Comparison of ENCODE assay signal across 9 cellular contexts in genomic region chr14:50045837-50046236, GRCh38.
DNase-seq lines count a peak whose midpoint lies in the region; ATAC-seq and TF ChIP-seq lines count a peak whose summit lies in the region.
"Had no signal": no experiment of that assay in that cellular context is flagged by ENCODE, and none has a peak within 500 bp of the region (broad histone marks: within the 10 kb centered on the region; RNA-seq: fewer than 3 reads in every experiment).

No MANE protein-coding gene starts in this region.

- H3K4me1 Mint-ChIP-seq in HFFc6 (ENCODE audit: low read depth) (peaks cover 37% of the 10 kb centered on the region), activated B cell treated with CpG ODN at 0.5 μM for 24 hours (peaks cover 65% of the 10 kb centered on the region)

- no peak for ATAC-seq in activated B cell treated with CpG ODN at 0.5 μM for 24 hours (ENCODE audit: low read depth)

- H3K27ac ChIP-seq in skin epidermis, result peak overlapping the region in 18 of 21 experiments; percentile 38 to 89 (median 76)

- H3K4me3 Mint-ChIP-seq in HFFc6 (no peak overlapping the region), activated B cell treated with CpG ODN at 0.5 μM for 24 hours (peak overlapping the region; percentile 2)

- H3K36me3 Mint-ChIP-seq in HFFc6 (ENCODE audit: low read depth) (no peaks in the 10 kb centered on the region), activated B cell treated with CpG ODN at 0.5 μM for 24 hours (ENCODE audit: low read depth) (peaks cover 56% of the 10 kb centered on the region)

- no peak for TF ChIP-seq POLR2A in erythroblast (IDR thresholded peaks at IDR 0.05; ENCODE audit: low read length)

- H3K27ac Mint-ChIP-seq in HFFc6 (peak overlapping the region; percentile 94), activated B cell treated with CpG ODN at 0.5 μM for 24 hours (peak overlapping the region; percentile 92)

- POLR2A ChIA-PET in activated B cell treated with CpG ODN at 0.5 μM for 24 hours (lab: Charles Lee), result interaction anchor here (0.6 to 5.0 kb wide), 13 partner anchors 9 to 449 kb away, joined by 3 to 94 read pairs (median 10); no protein-coding TSS in a partner anchor

- H3K9me3 Mint-ChIP-seq in HFFc6 (no peaks in the 10 kb centered on the region), activated B cell treated with CpG ODN at 0.5 μM for 24 hours (no peaks in the 10 kb centered on the region)

- CTCF ChIA-PET in activated B cell treated with CpG ODN at 0.5 μM for 24 hours (lab: Charles Lee), result interaction anchor here (1.3 to 1.7 kb wide), 4 partner anchors 7 to 183 kb away, joined by 3 to 7 read pairs (median 5); no protein-coding TSS in a partner anchor

- H3K4me3 ChIP-seq in skin epidermis, result no peak overlapping the region
- H3K4me3 ChIP-seq: smooth muscle cell had no signal

- no peak for DNase-seq in HFFc6
- no peak for DNase-seq in activated B cell treated with CpG ODN at 0.5 μM for 24 hours
- DNase-seq in erythroblast (lab: John Stamatoyannopoulos, UW), result peak; percentile 18 to 35
- no peak for DNase-seq in hepatic stellate cell (ENCODE audit: low spot score)
- no peak for DNase-seq in NCI-H2196 treated with DMSO at 0.1 percent for 48 hours (lab: John Stamatoyannopoulos, UW; ENCODE audit: unreplicated experiment)
- DNase-seq in NCI-H1417 (lab: John Stamatoyannopoulos, UW), result no peak
- DNase-seq in kidney tubule cell (ENCODE audit: low spot score), result no peak

- H3K27me3 Mint-ChIP-seq in HFFc6 (ENCODE audit: insufficient read depth), result peaks cover 1% of the 10 kb centered on the region; the same call in 1 of the 2 replicates
- H3K27me3 Mint-ChIP-seq in activated B cell treated with CpG ODN at 0.5 μM for 24 hours, result no peaks in the 10 kb centered on the region

- intact Hi-C loops in activated B cell treated with CpG ODN at 0.5 μM for 24 hours (cut with micrococcal nuclease), result loop anchor here (1.0 to 10.0 kb wide), 3 partner anchors 37 to 489 kb away; partner anchors contain the start of gene MAP4K5

- no peak for TF ChIP-seq CTCF in HFFc6 (IDR thresholded peaks at IDR 0.05)
- TF ChIP-seq CTCF in activated B cell treated with CpG ODN at 0.5 μM for 24 hours (IDR thresholded peaks at IDR 0.05), result no peak

Comparison
In these comparisons a context has a peak if more than half of its experiments do, and no peak if none do; other contexts are left out.
1. DNase-seq: peak in erythroblast (2 of 2); none in HFFc6 (single experiment), activated B cell treated with CpG ODN at 0.5 μM for 24 hours (single experiment), hepatic stellate cell (single experiment), NCI-H2196 treated with DMSO at 0.1 percent for 48 hours (single experiment), NCI-H1417 (0 of 3) and kidney tubule cell (single experiment).